Comparison of ENCODE assay signal across 22 cellular contexts in genomic region chr6:52059821-52060220, GRCh38. TPM values are rescaled to one million over a fixed set of nuclear protein-coding genes. Genes with fewer than 3 reads are reported as not detected.
DNase-seq lines count a peak whose midpoint lies in the region; ATAC-seq and TF ChIP-seq lines count a peak whose summit lies in the region.
"Had no signal": no experiment of that assay in that cellular context is flagged by ENCODE, and none has a peak within 500 bp of the region (broad histone marks: within the 10 kb centered on the region; RNA-seq: fewer than 3 reads in every experiment).

No MANE protein-coding gene starts in this region.

- no peak overlapping the region for H3K4me2 ChIP-seq in PC-3 (ENCODE audit: low read length)
- H3K4me2 ChIP-seq: GM23338, KMS-11 had no signal

- no peak overlapping the region for H2AFZ ChIP-seq in PC-3 (ENCODE audit: low read length)
- H2AFZ ChIP-seq: GM23338 had no signal

- H3K27me3 Mint-ChIP-seq in activated CD4-positive, alpha-beta T cell treated with anti-CD3 and anti-CD28 coated beads, Interleukin-2, amount 10 ng/mL, durations not matched to agents 7 days and 5 days: peaks cover 14% of the 10 kb centered on the region

- H3K36me3 ChIP-seq in PC-3 (ENCODE audit: low read depth, low read length): no peaks in the 10 kb centered on the region
- H3K36me3 ChIP-seq in kidney epithelial cell (ENCODE audit: control insufficient read depth, insufficient read depth, low read length): peaks cover 1% of the 10 kb centered on the region
- H3K36me3 ChIP-seq: HAP-1 had no signal

- no peak for ATAC-seq in PC-3
- no peak for ATAC-seq in sciatic nerve
- ATAC-seq: CD8-positive, alpha-beta T cell; GM23338 had no signal

- H3K27ac ChIP-seq in PC-3 (ENCODE audit: low read length): no peak overlapping the region
- H3K27ac ChIP-seq: KMS-11 had no signal

- CTCF ChIA-PET in PC-3 (lab: Charles Lee): no interaction called here
- CTCF ChIA-PET in activated CD4-positive, alpha-beta T cell treated with anti-CD3 and anti-CD28 coated beads, Interleukin-2, amount 10 ng/mL, durations not matched to agents 7 days and 5 days (lab: Charles Lee): interaction anchor here (1.0 kb wide), 1 partner anchor 12 kb away, joined by 3 read pairs; no protein-coding TSS in a partner anchor

- no peaks in the 10 kb centered on the region for H3K9me3 ChIP-seq in PC-3 (ENCODE audit: low read length)
- H3K9me3 ChIP-seq: HAP-1 had no signal

- H3F3A ChIP-seq in PC-3 (ENCODE audit: low read length, unreplicated experiment): no peaks in the 10 kb centered on the region

- BruUV-seq in PC-3 (replicated peaks; lab: Mats Ljungman, UMichigan): no TSS peak

- no peaks in the 10 kb centered on the region for H4K20me1 ChIP-seq in PC-3 (ENCODE audit: low read length)

- H3K9me2 ChIP-seq in PC-3 (replicated peaks; ENCODE audit: low read length): no peaks in the 10 kb centered on the region

- intact Hi-C loops in PC-3 (cut with micrococcal nuclease) (no loop called here), sciatic nerve (cut with DNase I) (no loop called here)

- POLR2A ChIA-PET in PC-3 (lab: Charles Lee; ENCODE audit: unreplicated experiment): no interaction called here
- POLR2A ChIA-PET in activated CD4-positive, alpha-beta T cell treated with anti-CD3 and anti-CD28 coated beads, Interleukin-2, amount 10 ng/mL, durations not matched to agents 7 days and 5 days (lab: Charles Lee): no interaction called here

- H3K9ac ChIP-seq in PC-3 (ENCODE audit: low read length): no peak overlapping the region
- H3K9ac ChIP-seq: KMS-11 had no signal

- peaks cover 6% of the 10 kb centered on the region; the same call in 1 of the 2 replicates for H3K4me1 ChIP-seq in PC-3 (ENCODE audit: insufficient read depth, low read length)
- H3K4me1 ChIP-seq: HAP-1 had no signal

- no peak overlapping the region for H3K4me3 ChIP-seq in PC-3 (ENCODE audit: low read length)
- no peak overlapping the region for H3K4me3 ChIP-seq in kidney epithelial cell (ENCODE audit: low read depth, low read length)
- H3K4me3 ChIP-seq: GM23338, HAP-1 had no signal

- no peaks in the 10 kb centered on the region for H3K79me2 ChIP-seq in PC-3 (ENCODE audit: low read length)

- DNase-seq in PC-3 (peak; percentile 60), kidney epithelial cell (ENCODE audit: low read depth) (peak; percentile 74), midbrain (lab: John Stamatoyannopoulos, UW) (peak; percentile 6), sciatic nerve (ENCODE audit: low spot score) (no peak), NCI-H2171 (lab: John Stamatoyannopoulos, UW) (no peak), MV-4-11 (lab: John Stamatoyannopoulos, UW) (no peak)
- no peak for DNase-seq in activated CD4-positive, alpha-beta T cell treated with anti-CD3 and anti-CD28 coated beads, Interleukin-2, amount 10 ng/mL, durations not matched to agents 7 days and 5 days
- DNase-seq: C1 segment of cervical spinal cord; Calu3; CD8-positive, alpha-beta T cell; DMS153; IMR-90; NCI-H1105; NCI-H2029 treated with DMSO at 0.1 percent for 48 hours; NCI-H524 treated with DMSO at 0.1 percent for 48 hours; OCI-M1; Right ventricle myocardium superior had no signal

- H3K27ac Mint-ChIP-seq in activated CD4-positive, alpha-beta T cell treated with anti-CD3 and anti-CD28 coated beads, Interleukin-2, amount 10 ng/mL, durations not matched to agents 7 days and 5 days: no peak overlapping the region
- H3K27ac Mint-ChIP-seq: CD8-positive, alpha-beta T cell; GM23338 had no signal

- no peak overlapping the region for H3K4me3 Mint-ChIP-seq in activated CD4-positive, alpha-beta T cell treated with anti-CD3 and anti-CD28 coated beads, Interleukin-2, amount 10 ng/mL, durations not matched to agents 7 days and 5 days
- H3K4me3 Mint-ChIP-seq: CD8-positive, alpha-beta T cell; GM23338 had no signal

- TF ChIP-seq CTCF in PC-3 (conservative IDR thresholded peaks at IDR 0.05; ENCODE audit: low read depth, low read length) (no peak), kidney epithelial cell (IDR thresholded peaks at IDR 0.05; ENCODE audit: insufficient read depth, low read length, poor library complexity, severe bottlenecking) (no peak)

- H3K9me3 Mint-ChIP-seq in activated CD4-positive, alpha-beta T cell treated with anti-CD3 and anti-CD28 coated beads, Interleukin-2, amount 10 ng/mL, durations not matched to agents 7 days and 5 days: peaks cover 5% of the 10 kb centered on the region
- H3K9me3 Mint-ChIP-seq: CD8-positive, alpha-beta T cell; GM23338 had no signal

- H3K27me3 ChIP-seq in PC-3 (ENCODE audit: low read length) (no peaks in the 10 kb centered on the region), kidney epithelial cell (ENCODE audit: control insufficient read depth, insufficient read depth, low read length) (no peaks in the 10 kb centered on the region)

- H3K4me1 Mint-ChIP-seq in activated CD4-positive, alpha-beta T cell treated with anti-CD3 and anti-CD28 coated beads, Interleukin-2, amount 10 ng/mL, durations not matched to agents 7 days and 5 days: peaks cover 13% of the 10 kb centered on the region

- no peaks in the 10 kb centered on the region for H3K36me3 Mint-ChIP-seq in activated CD4-positive, alpha-beta T cell treated with anti-CD3 and anti-CD28 coated beads, Interleukin-2, amount 10 ng/mL, durations not matched to agents 7 days and 5 days (ENCODE audit: low read depth)
- H3K36me3 Mint-ChIP-seq: CD8-positive, alpha-beta T cell had no signal

RNA-seq across cellular contexts. Expression of gene PKHD1, which starts 27.6 kb away (rescaled TPM):
- total RNA-seq in PC-3 (2014; rRNA removed) (0.40 and 0.52 TPM in 2 replicates), kidney epithelial cell (1.6 and 1.8 TPM in 2 replicates), sciatic nerve (0.04 TPM)
- total RNA-seq in activated CD4-positive, alpha-beta T cell treated with anti-CD3 and anti-CD28 coated beads, Interleukin-2, amount 10 ng/mL, durations not matched to agents 7 days and 5 days: not detected
- total RNA-seq: CD8-positive, alpha-beta T cell; G401; IMR-90; Right ventricle myocardium superior; RPMI7951 had no signal

Comparison
In these comparisons a context has a peak if more than half of its experiments do, and no peak if none do; other contexts are left out.
1. DNase-seq: peak in PC-3 (single experiment), kidney epithelial cell (single experiment) and midbrain (single experiment); none in sciatic nerve (single experiment), NCI-H2171 (single experiment), MV-4-11 (single experiment) and activated CD4-positive, alpha-beta T cell treated with anti-CD3 and anti-CD28 coated beads, Interleukin-2, amount 10 ng/mL, durations not matched to agents 7 days and 5 days (single experiment).